15 cellular contexts compared by ENCODE assay signal in the genomic region with DNA sequence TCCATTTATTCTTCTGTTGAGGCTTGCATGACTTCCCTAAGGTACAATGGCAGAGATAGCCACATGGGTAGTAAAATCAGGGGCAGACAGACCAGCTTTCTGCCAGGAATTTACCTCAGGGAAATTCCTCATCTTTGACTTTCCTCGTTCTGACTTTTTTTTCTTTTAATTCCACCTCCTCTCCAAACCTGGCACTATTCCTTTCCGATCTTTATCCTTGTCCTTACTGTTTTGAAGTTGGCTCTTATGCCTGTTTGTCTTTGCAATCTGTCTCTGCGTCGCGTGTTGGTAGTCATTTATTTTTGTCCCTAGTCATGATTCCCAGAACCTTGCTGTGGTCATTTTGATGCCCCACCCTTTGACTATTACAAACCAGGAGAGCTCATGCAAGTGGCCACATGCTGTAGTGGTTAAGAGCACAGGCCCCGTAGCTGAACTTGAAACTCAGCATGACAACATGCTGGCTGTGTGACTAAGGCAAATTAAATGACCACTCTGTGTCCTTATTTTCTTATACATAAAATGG. TPM values are rescaled to one million over a fixed set of nuclear protein-coding genes. Genes with fewer than 3 reads are reported as not detected.
DNase-seq lines count a peak whose midpoint lies in the region; ATAC-seq, FAIRE-seq and TF ChIP-seq lines count a peak whose summit lies in the region.
"Had no signal": no experiment of that assay in that cellular context is flagged by ENCODE, and none has a peak within 500 bp of the region (broad histone marks: within the 10 kb centered on the region; RNA-seq: fewer than 3 reads in every experiment).

No MANE protein-coding gene starts in this region.

- H3K4me3 ChIP-seq in pancreas = no peak overlapping the region
- H3K4me3 ChIP-seq in colonic mucosa = no peak overlapping the region

- WGBS in pancreas, 2 donors = 29 to 33% methylated on average over 6 of the region's 6 CpGs

- peak overlapping the region in 2 of 4 donors; percentile 35 to 63 for H3K27ac ChIP-seq in pancreas
- H3K27ac ChIP-seq in colonic mucosa = no peak overlapping the region

- peak; percentile 80 for ATAC-seq in esophagus mucosa
- peak; percentile 48 to 83 (median 66) for ATAC-seq in pancreas
- ATAC-seq in GM18909 (IDR thresholded peaks at IDR 0.05; ENCODE audit: poor library complexity, unreplicated experiment) = no peak
- ATAC-seq in HG02870 (IDR thresholded peaks at IDR 0.05; ENCODE audit: unreplicated experiment) = no peak
- ATAC-seq: activated CD4-positive, CD25-positive, alpha-beta regulatory T cell treated with anti-CD3 and anti-CD28 coated beads, Interleukin-2, amount 50 U/mL, for 24 hours; stimulated activated naive CD8-positive, alpha-beta T cell treated with anti-CD3 and anti-CD28 coated beads, Interleukin-15, amount 100 ng/mL, for 72 hours had no signal

- no peaks in the 10 kb centered on the region for H3K9me3 ChIP-seq in pancreas
- H3K9me3 ChIP-seq in colonic mucosa = no peaks in the 10 kb centered on the region

- intact Hi-C loops in pancreas (cut with DNase I) = no loop called here
- intact Hi-C loops in colonic mucosa (cut with DNase I) = no loop called here

- H3K36me3 ChIP-seq in pancreas = no peaks in the 10 kb centered on the region
- H3K36me3 ChIP-seq in colonic mucosa = no peaks in the 10 kb centered on the region

- peaks cover 0 to 11% (median 0%) of the 10 kb centered on the region in 3 donors for H3K4me1 ChIP-seq in pancreas
- H3K4me1 ChIP-seq in colonic mucosa = no peaks in the 10 kb centered on the region

- TF ChIP-seq CTCF in pancreas (IDR thresholded peaks at IDR 0.05) = no peak
- no peak for TF ChIP-seq CTCF in colonic mucosa (IDR thresholded peaks at IDR 0.05)

- no peak overlapping the region for H3K9ac ChIP-seq in colonic mucosa (ENCODE audit: low read depth in 2 of 2, low read length in 2 of 2)

- peak; percentile 67 for DNase-seq in EH (ENCODE audit: low read depth)
- peak; percentile 94 for DNase-seq in RPMI7951 (ENCODE audit: low read depth)
- DNase-seq in pancreas = no peak
- no peak for DNase-seq in NCI-H2227 treated with DMSO at 0.1 percent for 48 hours (lab: John Stamatoyannopoulos, UW)
- no peak for DNase-seq in colonic mucosa
- DNase-seq: activated gamma-delta T cell treated with Interleukin-2 at 50 U/mL for 16 hours; RPMI8226; stimulated activated CD4-positive, alpha-beta T cell treated with anti-CD3 and anti-CD28 coated beads, Interleukin-2, amount 100 ng/mL, for 24 hours; stimulated activated naive CD8-positive, alpha-beta T cell treated with anti-CD3 and anti-CD28 coated beads, Interleukin-15, amount 100 ng/mL, for 72 hours had no signal

- FAIRE-seq in pancreas (lab: Jason Lieb, UNC) = no peak
- FAIRE-seq: GM18507 had no signal

- H3K27me3 ChIP-seq in pancreas = no peaks in the 10 kb centered on the region
- no peaks in the 10 kb centered on the region for H3K27me3 ChIP-seq in colonic mucosa

RNA-seq across cellular contexts. Expression of a gene that starts 19.0 kb away (rescaled TPM):
- 0.29 TPM in 1 of 2 replicates, not detected in the other for total RNA-seq in RPMI7951 (2014; rRNA removed; shearing (Covaris generic))
- total RNA-seq in esophagus mucosa (3.3 TPM), pancreas (not detected), colonic mucosa (under 1 TPM; 0.29 to 0.42 TPM)
- polyA plus RNA-seq in pancreas = not detected
- polyA plus RNA-seq: IgD-negative memory B cell had no signal

Comparison
In these comparisons a context has a peak if more than half of its experiments do, and no peak if none do; other contexts are left out.
1. DNase-seq: peak in EH (single experiment) and RPMI7951 (single experiment); none in pancreas (0 of 6), NCI-H2227 treated with DMSO at 0.1 percent for 48 hours (single experiment) and colonic mucosa (single experiment).
2. ATAC-seq: peak in esophagus mucosa (single experiment) and pancreas (4 of 4); none in GM18909 (single experiment) and HG02870 (single experiment).